8 cellular contexts compared by ENCODE assay signal in the genomic region with DNA sequence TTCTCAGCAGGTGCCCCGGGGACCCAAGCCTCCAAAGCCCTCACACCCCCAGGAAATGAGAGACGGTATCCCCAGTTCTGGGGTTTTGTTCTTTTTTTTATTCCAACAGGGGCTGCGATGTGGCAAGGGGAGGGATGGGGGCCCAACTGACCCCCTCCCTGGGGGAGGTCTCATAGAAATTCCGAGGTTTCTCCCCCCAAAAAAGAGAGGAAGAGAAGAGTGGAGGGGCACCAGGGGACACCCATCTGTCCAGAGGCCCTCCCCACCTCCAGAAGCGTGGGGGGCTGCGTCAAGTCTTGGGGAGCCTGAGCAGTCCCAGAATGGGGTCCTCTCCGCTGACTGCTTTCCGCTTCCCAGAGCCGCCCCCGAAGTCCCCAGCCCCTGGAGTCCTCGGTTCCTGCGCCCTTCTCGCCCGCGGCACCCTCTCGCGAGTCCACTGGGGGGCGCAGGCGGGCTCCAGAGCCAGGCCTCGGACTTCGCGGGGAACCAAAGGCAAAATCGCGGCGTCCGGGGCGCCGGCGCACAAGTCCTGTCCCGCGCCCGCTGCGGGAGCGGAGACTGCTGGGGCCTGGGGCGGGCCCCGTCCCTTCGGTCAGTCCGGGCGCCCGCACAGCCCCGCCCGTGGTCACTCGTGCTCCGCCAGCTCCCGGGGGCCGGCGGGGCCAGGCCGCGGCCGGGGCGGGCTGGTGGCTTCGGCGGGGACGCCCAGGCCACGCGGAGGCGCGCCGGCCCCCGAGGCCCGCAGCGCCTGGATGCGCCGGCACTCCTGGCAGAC. TPM values are rescaled to one million over a fixed set of nuclear protein-coding genes. Genes with fewer than 3 reads are reported as not detected.
DNase-seq lines count a peak whose midpoint lies in the region; ATAC-seq and TF ChIP-seq lines count a peak whose summit lies in the region.

No MANE protein-coding gene starts in this region.

- H3K27me3 ChIP-seq in MG63, result peaks cover 75% of the 10 kb centered on the region
- peaks cover 5 to 100% (median 22%) of the 10 kb centered on the region in 4 donors for H3K27me3 ChIP-seq in esophagus squamous epithelium

- CTCF ChIA-PET in activated B cell treated with CpG ODN at 0.5 μM for 24 hours (lab: Charles Lee), result no interaction called here

- H3K27me3 Mint-ChIP-seq in activated B cell treated with CpG ODN at 0.5 μM for 24 hours, result peaks cover 59% of the 10 kb centered on the region
- H3K27me3 Mint-ChIP-seq in progenitor cell of endocrine pancreas, result peaks cover 77% of the 10 kb centered on the region

- 7 to 11% methylated on average over 4 to 5 of the region's 64 CpGs for WGBS in esophagus squamous epithelium, 2 donors

- no peaks in the 10 kb centered on the region for H3K9me3 ChIP-seq in MG63
- H3K9me3 ChIP-seq in esophagus squamous epithelium, result no peaks in the 10 kb centered on the region

- H3K4me1 Mint-ChIP-seq in activated B cell treated with CpG ODN at 0.5 μM for 24 hours (peaks cover 33% of the 10 kb centered on the region), progenitor cell of endocrine pancreas (ENCODE audit: low read depth) (peaks cover 6% of the 10 kb centered on the region)

- H3K36me3 Mint-ChIP-seq in activated B cell treated with CpG ODN at 0.5 μM for 24 hours (ENCODE audit: low read depth) (no peaks in the 10 kb centered on the region), progenitor cell of endocrine pancreas (ENCODE audit: insufficient read depth) (no peaks in the 10 kb centered on the region)

- no peak overlapping the region for H3K27ac ChIP-seq in esophagus squamous epithelium

- no peaks in the 10 kb centered on the region for H3K36me3 ChIP-seq in MG63
- H3K36me3 ChIP-seq in esophagus squamous epithelium, result no peaks in the 10 kb centered on the region

- ATAC-seq in activated B cell treated with CpG ODN at 0.5 μM for 24 hours (ENCODE audit: low read depth), result no peak
- ATAC-seq in HG03439 (IDR thresholded peaks at IDR 0.05; ENCODE audit: unreplicated experiment), result no peak
- no peak for ATAC-seq in HG03457 (IDR thresholded peaks at IDR 0.05; ENCODE audit: unreplicated experiment)

- no peak overlapping the region for H3K27ac Mint-ChIP-seq in activated B cell treated with CpG ODN at 0.5 μM for 24 hours
- H3K27ac Mint-ChIP-seq in progenitor cell of endocrine pancreas, result no peak overlapping the region

- TF ChIP-seq POLR2A in esophagus squamous epithelium (IDR thresholded peaks at IDR 0.05), result no peak

- intact Hi-C loops in activated B cell treated with CpG ODN at 0.5 μM for 24 hours (cut with micrococcal nuclease), result no loop called here
- intact Hi-C loops in esophagus squamous epithelium (cut with DNase I), result no loop called here

- H3K4me3 ChIP-seq in MG63, result no peak overlapping the region
- H3K4me3 ChIP-seq in esophagus squamous epithelium, result peak overlapping the region in 2 of 4 donors; percentile 22 to 48

- H3K9me3 Mint-ChIP-seq in activated B cell treated with CpG ODN at 0.5 μM for 24 hours, result no peaks in the 10 kb centered on the region
- no peaks in the 10 kb centered on the region for H3K9me3 Mint-ChIP-seq in progenitor cell of endocrine pancreas (ENCODE audit: low read depth)

- H3K4me3 Mint-ChIP-seq in activated B cell treated with CpG ODN at 0.5 μM for 24 hours, result no peak overlapping the region
- H3K4me3 Mint-ChIP-seq in progenitor cell of endocrine pancreas (ENCODE audit: low read depth), result no peak overlapping the region

- POLR2A ChIA-PET in activated B cell treated with CpG ODN at 0.5 μM for 24 hours (lab: Charles Lee), result no interaction called here

- TF ChIP-seq CTCF in activated B cell treated with CpG ODN at 0.5 μM for 24 hours (IDR thresholded peaks at IDR 0.05) (no peak), esophagus squamous epithelium (IDR thresholded peaks at IDR 0.05) (peak; percentile 20 to 65 (median 48)), progenitor cell of endocrine pancreas (IDR thresholded peaks at IDR 0.05; ENCODE audit: unreplicated experiment) (peak; percentile 75)

- peaks cover 10 to 34% (median 16%) of the 10 kb centered on the region in 3 donors for H3K4me1 ChIP-seq in esophagus squamous epithelium

- DNase-seq in EH (ENCODE audit: low read depth) (peak; percentile 43), MG63 (peak; percentile 66), activated B cell treated with CpG ODN at 0.5 μM for 24 hours (peak; percentile 45), esophagus squamous epithelium (lab: John Stamatoyannopoulos, UW) (no peak), progenitor cell of endocrine pancreas (ENCODE audit: low spot score, unreplicated experiment) (peak; percentile 56), activated gamma-delta T cell (lab: John Stamatoyannopoulos, UW) (no peak)

RNA-seq across cellular contexts. Expression of gene ATP1A3, which starts 4.4 kb away (rescaled TPM):
- total RNA-seq in MG63 (2014; rRNA removed; shearing (Covaris generic); ENCODE audit: low replicate concordance), result not detected in 2 replicates
- total RNA-seq in activated B cell treated with CpG ODN at 0.5 μM for 24 hours (1.4 and 1.8 TPM in 2 replicates), esophagus squamous epithelium (under 1 TPM in 2 of 4 donors, not detected in 2; 0.19 to 0.42 TPM), progenitor cell of endocrine pancreas (0.29 TPM in 2 replicates)

RNA-seq across cellular contexts. Expression of gene RABAC1, which starts 39.3 kb away (rescaled TPM):
- 220 and 231 TPM in 2 replicates for total RNA-seq in MG63 (2014; rRNA removed; shearing (Covaris generic); ENCODE audit: low replicate concordance)
- 96.7 and 102 TPM in 2 replicates for total RNA-seq in activated B cell treated with CpG ODN at 0.5 μM for 24 hours
- 100 to 1,000 TPM in 3 of 4 donors, 10 to 100 TPM in 1; 47.4 to 113 (median 103) TPM for total RNA-seq in esophagus squamous epithelium
- 86.6 and 87.7 TPM in 2 replicates for total RNA-seq in progenitor cell of endocrine pancreas

Comparison
In these comparisons a context has a peak if more than half of its experiments do, and no peak if none do; other contexts are left out.
1. DNase-seq: peak in EH (single experiment), MG63 (single experiment), activated B cell treated with CpG ODN at 0.5 μM for 24 hours (single experiment) and progenitor cell of endocrine pancreas (single experiment); none in esophagus squamous epithelium (single experiment) and activated gamma-delta T cell (single experiment).